In the genomic region with DNA sequence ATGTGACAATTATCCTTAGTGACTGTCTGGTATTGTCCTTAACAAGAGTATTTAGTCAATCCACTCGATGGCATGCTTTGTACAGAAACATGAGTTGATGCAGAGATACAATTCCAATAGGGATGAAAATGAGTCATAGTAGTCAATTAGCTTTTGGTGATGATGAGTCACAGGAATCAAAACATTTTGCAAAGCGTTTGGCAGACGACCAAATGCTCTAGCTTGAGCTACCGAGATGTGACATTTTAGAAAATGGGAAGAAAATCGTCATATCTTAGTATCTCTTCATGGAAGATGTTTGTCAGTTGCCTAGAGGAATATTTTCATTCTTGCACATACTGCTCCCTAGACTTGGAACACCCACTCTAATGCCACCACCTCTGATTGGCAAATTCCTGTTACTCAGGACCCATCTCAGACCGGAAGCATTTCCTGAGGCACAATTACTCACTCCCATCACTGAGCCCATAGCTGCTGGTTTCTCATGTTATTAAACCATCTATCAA, we compare ENCODE assay signal across 1 cellular context.
TF ChIP-seq lines count a peak whose summit lies in the region.

No MANE protein-coding gene starts in this region.

TF ChIP-seq in HEK293, 187 proteins besides CTCF, POLR2A, EP300 and RAD21 (continues in another document):
- TF ChIP-seq, protein P1, sequence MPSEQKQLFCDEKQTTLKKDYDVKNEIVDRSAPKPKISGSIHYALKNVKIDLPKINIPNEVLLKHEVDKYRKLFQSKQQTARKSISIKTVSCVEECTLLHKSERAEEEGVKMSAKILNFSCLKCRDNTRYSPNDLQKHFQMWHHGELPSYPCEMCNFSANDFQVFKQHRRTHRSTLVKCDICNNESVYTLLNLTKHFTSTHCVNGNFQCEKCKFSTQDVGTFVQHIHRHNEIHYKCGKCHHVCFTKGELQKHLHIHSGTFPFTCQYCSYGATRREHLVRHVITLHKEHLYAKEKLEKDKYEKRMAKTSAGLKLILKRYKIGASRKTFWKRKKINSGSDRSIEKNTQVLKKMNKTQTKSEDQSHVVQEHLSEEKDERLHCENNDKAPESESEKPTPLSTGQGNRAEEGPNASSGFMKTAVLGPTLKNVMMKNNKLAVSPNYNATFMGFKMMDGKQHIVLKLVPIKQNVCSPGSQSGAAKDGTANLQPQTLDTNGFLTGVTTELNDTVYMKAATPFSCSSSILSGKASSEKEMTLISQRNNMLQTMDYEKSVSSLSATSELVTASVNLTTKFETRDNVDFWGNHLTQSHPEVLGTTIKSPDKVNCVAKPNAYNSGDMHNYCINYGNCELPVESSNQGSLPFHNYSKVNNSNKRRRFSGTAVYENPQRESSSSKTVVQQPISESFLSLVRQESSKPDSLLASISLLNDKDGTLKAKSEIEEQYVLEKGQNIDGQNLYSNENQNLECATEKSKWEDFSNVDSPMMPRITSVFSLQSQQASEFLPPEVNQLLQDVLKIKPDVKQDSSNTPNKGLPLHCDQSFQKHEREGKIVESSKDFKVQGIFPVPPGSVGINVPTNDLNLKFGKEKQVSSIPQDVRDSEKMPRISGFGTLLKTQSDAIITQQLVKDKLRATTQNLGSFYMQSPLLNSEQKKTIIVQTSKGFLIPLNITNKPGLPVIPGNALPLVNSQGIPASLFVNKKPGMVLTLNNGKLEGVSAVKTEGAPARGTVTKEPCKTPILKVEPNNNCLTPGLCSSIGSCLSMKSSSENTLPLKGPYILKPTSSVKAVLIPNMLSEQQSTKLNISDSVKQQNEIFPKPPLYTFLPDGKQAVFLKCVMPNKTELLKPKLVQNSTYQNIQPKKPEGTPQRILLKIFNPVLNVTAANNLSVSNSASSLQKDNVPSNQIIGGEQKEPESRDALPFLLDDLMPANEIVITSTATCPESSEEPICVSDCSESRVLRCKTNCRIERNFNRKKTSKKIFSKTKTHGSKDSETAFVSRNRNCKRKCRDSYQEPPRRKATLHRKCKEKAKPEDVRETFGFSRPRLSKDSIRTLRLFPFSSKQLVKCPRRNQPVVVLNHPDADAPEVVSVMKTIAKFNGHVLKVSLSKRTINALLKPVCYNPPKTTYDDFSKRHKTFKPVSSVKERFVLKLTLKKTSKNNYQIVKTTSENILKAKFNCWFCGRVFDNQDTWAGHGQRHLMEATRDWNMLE (tag by site-specific recombination; conservative IDR thresholded peaks at IDR 0.05; ENCODE audit: low read depth): peak; percentile 76
- TF ChIP-seq ZFP69B (tag by site-specific recombination; IDR thresholded peaks at IDR 0.05): 0 out of 2 replicates have a peak, but pooled peaks have one; percentile 36
- TF ChIP-seq ZNF623 (tag by site-specific recombination; IDR thresholded peaks at IDR 0.05): no peak
- TF ChIP-seq ZXDB (tag by site-specific recombination; IDR thresholded peaks at IDR 0.05): peak; percentile 53; the same call in 1 of the 2 replicates
- no peak for TF ChIP-seq ZNF777 (tag by site-specific recombination; IDR thresholded peaks at IDR 0.05; ENCODE audit: borderline replicate concordance)
- peak; percentile 96 for TF ChIP-seq ZEB2 (tag by site-specific recombination; IDR thresholded peaks at IDR 0.05)
- TF ChIP-seq RBAK (tag by site-specific recombination; IDR thresholded peaks at IDR 0.05): peak; percentile 14; the same call in 1 of the 2 replicates
- TF ChIP-seq, protein P2, sequence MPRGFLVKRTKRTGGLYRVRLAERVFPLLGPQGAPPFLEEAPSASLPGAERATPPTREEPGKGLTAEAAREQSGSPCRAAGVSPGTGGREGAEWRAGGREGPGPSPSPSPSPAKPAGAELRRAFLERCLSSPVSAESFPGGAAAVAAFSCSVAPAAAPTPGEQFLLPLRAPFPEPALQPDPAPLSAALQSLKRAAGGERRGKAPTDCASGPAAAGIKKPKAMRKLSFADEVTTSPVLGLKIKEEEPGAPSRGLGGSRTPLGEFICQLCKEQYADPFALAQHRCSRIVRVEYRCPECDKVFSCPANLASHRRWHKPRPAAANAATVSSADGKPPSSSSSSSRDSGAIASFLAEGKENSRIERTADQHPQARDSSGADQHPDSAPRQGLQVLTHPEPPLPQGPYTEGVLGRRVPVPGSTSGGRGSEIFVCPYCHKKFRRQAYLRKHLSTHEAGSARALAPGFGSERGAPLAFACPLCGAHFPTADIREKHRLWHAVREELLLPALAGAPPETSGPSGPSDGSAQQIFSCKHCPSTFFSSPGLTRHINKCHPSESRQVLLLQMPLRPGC (tag by site-specific recombination; IDR thresholded peaks at IDR 0.05): peak; percentile 89
- TF ChIP-seq ZNF2 (tag by site-specific recombination; IDR thresholded peaks at IDR 0.05): 0 out of 2 replicates have a peak, but pooled peaks have one; percentile 58
- peak; percentile 81; the same call in 1 of the 2 replicates for TF ChIP-seq GFI1B (tag by site-specific recombination; IDR thresholded peaks at IDR 0.05)
- TF ChIP-seq, protein P3, sequence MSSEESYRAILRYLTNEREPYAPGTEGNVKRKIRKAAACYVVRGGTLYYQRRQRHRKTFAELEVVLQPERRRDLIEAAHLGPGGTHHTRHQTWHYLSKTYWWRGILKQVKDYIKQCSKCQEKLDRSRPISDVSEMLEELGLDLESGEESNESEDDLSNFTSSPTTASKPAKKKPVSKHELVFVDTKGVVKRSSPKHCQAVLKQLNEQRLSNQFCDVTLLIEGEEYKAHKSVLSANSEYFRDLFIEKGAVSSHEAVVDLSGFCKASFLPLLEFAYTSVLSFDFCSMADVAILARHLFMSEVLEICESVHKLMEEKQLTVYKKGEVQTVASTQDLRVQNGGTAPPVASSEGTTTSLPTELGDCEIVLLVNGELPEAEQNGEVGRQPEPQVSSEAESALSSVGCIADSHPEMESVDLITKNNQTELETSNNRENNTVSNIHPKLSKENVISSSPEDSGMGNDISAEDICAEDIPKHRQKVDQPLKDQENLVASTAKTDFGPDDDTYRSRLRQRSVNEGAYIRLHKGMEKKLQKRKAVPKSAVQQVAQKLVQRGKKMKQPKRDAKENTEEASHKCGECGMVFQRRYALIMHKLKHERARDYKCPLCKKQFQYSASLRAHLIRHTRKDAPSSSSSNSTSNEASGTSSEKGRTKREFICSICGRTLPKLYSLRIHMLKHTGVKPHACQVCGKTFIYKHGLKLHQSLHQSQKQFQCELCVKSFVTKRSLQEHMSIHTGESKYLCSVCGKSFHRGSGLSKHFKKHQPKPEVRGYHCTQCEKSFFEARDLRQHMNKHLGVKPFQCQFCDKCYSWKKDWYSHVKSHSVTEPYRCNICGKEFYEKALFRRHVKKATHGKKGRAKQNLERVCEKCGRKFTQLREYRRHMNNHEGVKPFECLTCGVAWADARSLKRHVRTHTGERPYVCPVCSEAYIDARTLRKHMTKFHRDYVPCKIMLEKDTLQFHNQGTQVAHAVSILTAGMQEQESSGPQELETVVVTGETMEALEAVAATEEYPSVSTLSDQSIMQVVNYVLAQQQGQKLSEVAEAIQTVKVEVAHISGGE (tag by site-specific recombination; conservative IDR thresholded peaks at IDR 0.05; ENCODE audit: low read depth): peak; percentile 83
- no peak for TF ChIP-seq ZNF843 (tag by site-specific recombination; IDR thresholded peaks at IDR 0.05)
- TF ChIP-seq ZNF138 (tag by site-specific recombination; IDR thresholded peaks at IDR 0.05; ENCODE audit: borderline replicate concordance): no peak
- TF ChIP-seq SP2 (tag by site-specific recombination; IDR thresholded peaks at IDR 0.05): 0 out of 2 replicates have a peak, but pooled peaks have one; percentile 30
- no peak for TF ChIP-seq ZNF776 (tag by site-specific recombination; IDR thresholded peaks at IDR 0.05; ENCODE audit: borderline replicate concordance)
- TF ChIP-seq, protein P4, sequence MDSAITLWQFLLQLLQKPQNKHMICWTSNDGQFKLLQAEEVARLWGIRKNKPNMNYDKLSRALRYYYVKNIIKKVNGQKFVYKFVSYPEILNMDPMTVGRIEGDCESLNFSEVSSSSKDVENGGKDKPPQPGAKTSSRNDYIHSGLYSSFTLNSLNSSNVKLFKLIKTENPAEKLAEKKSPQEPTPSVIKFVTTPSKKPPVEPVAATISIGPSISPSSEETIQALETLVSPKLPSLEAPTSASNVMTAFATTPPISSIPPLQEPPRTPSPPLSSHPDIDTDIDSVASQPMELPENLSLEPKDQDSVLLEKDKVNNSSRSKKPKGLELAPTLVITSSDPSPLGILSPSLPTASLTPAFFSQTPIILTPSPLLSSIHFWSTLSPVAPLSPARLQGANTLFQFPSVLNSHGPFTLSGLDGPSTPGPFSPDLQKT (IDR thresholded peaks at IDR 0.05; ENCODE audit: borderline replicate concordance, low read depth, low read length): no peak
- 0 out of 2 replicates have a peak, but pooled peaks have one; percentile 37 for TF ChIP-seq ZSCAN23 (tag by site-specific recombination; IDR thresholded peaks at IDR 0.05)
- TF ChIP-seq, protein P5, sequence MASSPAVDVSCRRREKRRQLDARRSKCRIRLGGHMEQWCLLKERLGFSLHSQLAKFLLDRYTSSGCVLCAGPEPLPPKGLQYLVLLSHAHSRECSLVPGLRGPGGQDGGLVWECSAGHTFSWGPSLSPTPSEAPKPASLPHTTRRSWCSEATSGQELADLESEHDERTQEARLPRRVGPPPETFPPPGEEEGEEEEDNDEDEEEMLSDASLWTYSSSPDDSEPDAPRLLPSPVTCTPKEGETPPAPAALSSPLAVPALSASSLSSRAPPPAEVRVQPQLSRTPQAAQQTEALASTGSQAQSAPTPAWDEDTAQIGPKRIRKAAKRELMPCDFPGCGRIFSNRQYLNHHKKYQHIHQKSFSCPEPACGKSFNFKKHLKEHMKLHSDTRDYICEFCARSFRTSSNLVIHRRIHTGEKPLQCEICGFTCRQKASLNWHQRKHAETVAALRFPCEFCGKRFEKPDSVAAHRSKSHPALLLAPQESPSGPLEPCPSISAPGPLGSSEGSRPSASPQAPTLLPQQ (tag by site-specific recombination; IDR thresholded peaks at IDR 0.05): peak; percentile 64; the same call in 1 of the 2 replicates
- peak; percentile 74 for TF ChIP-seq ZNF24 (tag by site-specific recombination; IDR thresholded peaks at IDR 0.05)
- TF ChIP-seq ZNF248 (tag by site-specific recombination; IDR thresholded peaks at IDR 0.05): no peak
- peak; percentile 71; the same call in 1 of the 2 replicates for TF ChIP-seq ZNF600 (tag by site-specific recombination; IDR thresholded peaks at IDR 0.05)
- peak; percentile 56; the same call in 1 of the 2 replicates for TF ChIP-seq ZNF394 (tag by site-specific recombination; IDR thresholded peaks at IDR 0.05; ENCODE audit: borderline replicate concordance)
- TF ChIP-seq, protein P6, sequence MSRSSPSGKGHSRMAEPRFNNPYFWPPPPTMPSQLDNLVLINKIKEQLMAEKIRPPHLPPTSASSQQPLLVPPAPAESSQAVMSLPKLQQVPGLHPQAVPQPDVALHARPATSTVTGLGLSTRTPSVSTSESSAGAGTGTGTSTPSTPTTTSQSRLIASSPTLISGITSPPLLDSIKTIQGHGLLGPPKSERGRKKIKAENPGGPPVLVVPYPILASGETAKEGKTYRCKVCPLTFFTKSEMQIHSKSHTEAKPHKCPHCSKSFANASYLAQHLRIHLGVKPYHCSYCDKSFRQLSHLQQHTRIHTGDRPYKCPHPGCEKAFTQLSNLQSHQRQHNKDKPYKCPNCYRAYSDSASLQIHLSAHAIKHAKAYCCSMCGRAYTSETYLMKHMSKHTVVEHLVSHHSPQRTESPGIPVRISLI (tag by site-specific recombination; IDR thresholded peaks at IDR 0.05): no peak
- TF ChIP-seq ZNF501 (tag by site-specific recombination; IDR thresholded peaks at IDR 0.05): peak; percentile 64
- no peak for TF ChIP-seq ZIC2 (tag by site-specific recombination; IDR thresholded peaks at IDR 0.05)
- no peak for TF ChIP-seq FEZF1 (tag by site-specific recombination; IDR thresholded peaks at IDR 0.05)
- no peak for TF ChIP-seq ZNF174 (tag by site-specific recombination; IDR thresholded peaks at IDR 0.05)
- TF ChIP-seq, protein P7, sequence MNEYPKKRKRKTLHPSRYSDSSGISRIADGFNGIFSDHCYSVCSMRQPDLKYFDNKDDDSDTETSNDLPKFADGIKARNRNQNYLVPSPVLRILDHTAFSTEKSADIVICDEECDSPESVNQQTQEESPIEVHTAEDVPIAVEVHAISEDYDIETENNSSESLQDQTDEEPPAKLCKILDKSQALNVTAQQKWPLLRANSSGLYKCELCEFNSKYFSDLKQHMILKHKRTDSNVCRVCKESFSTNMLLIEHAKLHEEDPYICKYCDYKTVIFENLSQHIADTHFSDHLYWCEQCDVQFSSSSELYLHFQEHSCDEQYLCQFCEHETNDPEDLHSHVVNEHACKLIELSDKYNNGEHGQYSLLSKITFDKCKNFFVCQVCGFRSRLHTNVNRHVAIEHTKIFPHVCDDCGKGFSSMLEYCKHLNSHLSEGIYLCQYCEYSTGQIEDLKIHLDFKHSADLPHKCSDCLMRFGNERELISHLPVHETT (tag by site-specific recombination; IDR thresholded peaks at IDR 0.05): peak; percentile 91
- peak; percentile 71 for TF ChIP-seq ZNF335 (tag by site-specific recombination; conservative IDR thresholded peaks at IDR 0.05)
- TF ChIP-seq ZNF324 (tag by site-specific recombination; IDR thresholded peaks at IDR 0.05): peak; percentile 82
- TF ChIP-seq ZNF211 (tag by site-specific recombination; IDR thresholded peaks at IDR 0.05; ENCODE audit: low read depth): no peak
- TF ChIP-seq SP7 (tag by site-specific recombination; IDR thresholded peaks at IDR 0.05): peak; percentile 77
- TF ChIP-seq, protein P8, sequence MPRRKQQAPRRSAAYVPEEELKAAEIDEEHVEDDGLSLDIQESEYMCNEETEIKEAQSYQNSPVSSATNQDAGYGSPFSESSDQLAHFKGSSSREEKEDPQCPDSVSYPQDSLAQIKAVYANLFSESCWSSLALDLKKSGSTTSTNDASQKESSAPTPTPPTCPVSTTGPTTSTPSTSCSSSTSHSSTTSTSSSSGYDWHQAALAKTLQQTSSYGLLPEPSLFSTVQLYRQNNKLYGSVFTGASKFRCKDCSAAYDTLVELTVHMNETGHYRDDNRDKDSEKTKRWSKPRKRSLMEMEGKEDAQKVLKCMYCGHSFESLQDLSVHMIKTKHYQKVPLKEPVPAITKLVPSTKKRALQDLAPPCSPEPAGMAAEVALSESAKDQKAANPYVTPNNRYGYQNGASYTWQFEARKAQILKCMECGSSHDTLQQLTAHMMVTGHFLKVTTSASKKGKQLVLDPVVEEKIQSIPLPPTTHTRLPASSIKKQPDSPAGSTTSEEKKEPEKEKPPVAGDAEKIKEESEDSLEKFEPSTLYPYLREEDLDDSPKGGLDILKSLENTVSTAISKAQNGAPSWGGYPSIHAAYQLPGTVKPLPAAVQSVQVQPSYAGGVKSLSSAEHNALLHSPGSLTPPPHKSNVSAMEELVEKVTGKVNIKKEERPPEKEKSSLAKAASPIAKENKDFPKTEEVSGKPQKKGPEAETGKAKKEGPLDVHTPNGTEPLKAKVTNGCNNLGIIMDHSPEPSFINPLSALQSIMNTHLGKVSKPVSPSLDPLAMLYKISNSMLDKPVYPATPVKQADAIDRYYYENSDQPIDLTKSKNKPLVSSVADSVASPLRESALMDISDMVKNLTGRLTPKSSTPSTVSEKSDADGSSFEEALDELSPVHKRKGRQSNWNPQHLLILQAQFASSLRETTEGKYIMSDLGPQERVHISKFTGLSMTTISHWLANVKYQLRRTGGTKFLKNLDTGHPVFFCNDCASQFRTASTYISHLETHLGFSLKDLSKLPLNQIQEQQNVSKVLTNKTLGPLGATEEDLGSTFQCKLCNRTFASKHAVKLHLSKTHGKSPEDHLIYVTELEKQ (tag by site-specific recombination; IDR thresholded peaks at IDR 0.05; ENCODE audit: borderline replicate concordance): peak; percentile 90
- TF ChIP-seq KLF10 (tag by site-specific recombination; IDR thresholded peaks at IDR 0.05): 0 out of 2 replicates have a peak, but pooled peaks have one; percentile 30
